9 cellular contexts compared by ENCODE assay signal in the genomic region with DNA sequence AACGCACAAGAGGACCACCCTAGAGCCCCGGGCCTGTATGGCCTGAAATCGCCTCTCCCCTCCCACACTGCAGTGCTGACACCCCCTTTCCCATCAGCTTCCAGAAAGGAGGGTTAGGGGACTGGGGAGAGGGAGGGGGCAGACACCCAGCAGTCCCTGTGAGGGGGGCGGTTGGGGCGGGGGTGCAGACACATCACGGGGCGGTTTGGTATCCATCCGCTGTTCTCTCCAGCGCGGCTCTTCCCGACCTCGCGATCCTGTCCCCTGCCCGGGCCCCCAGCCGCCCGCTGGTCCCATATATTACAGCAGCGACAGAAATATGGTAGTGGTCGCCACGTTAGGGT. TPM values are rescaled to one million over a fixed set of nuclear protein-coding genes. Genes with fewer than 3 reads are reported as not detected.
A peak's percentile ranks its signal among the peaks of the same experiment; 100 is the strongest.
DNase-seq lines count a peak whose midpoint lies in the region; ATAC-seq and TF ChIP-seq lines count a peak whose summit lies in the region.
"Had no signal": no experiment of that assay in that cellular context is flagged by ENCODE, and none has a peak within 500 bp of the region (broad histone marks: within the 10 kb centered on the region; RNA-seq: fewer than 3 reads in every experiment).

No MANE protein-coding gene starts in this region.

- H3K18ac ChIP-seq in mesendoderm (ENCODE audit: low read length), result no peak overlapping the region

- no peaks in the 10 kb centered on the region for H3K79me2 ChIP-seq in mesendoderm (ENCODE audit: control insufficient read depth, insufficient read depth, low read length)

- H3K27ac ChIP-seq in colonic mucosa (no peak overlapping the region), mesendoderm (ENCODE audit: low read depth, low read length) (no peak overlapping the region), tibial artery (peak overlapping the region; percentile 86 to 88)

- H3K36me3 Mint-ChIP-seq in activated T-cell treated with anti-CD3 and anti-CD28 coated beads, Interleukin-2, amount 50 U/mL, for 24 hours (ENCODE audit: low read depth), result no peaks in the 10 kb centered on the region
- no peaks in the 10 kb centered on the region for H3K36me3 Mint-ChIP-seq in activated T-helper 1 cell treated with anti-CD3 and anti-CD28 coated beads, Interleukin-12 subunit alpha, Interleukin-12 subunit beta, Interleukin-2, Interleukin-4 antibody, amounts not matched to agents 30 ng/mL and 10 ng/mL and 1 ng/mL, durations not matched to agents 14 hours and 24 hours and 36 hours (ENCODE audit: low read depth)

- no CpG with 5 or more reads among the region's 19 CpGs for whole genome bisulfite sequencing in mesendoderm (ENCODE audit: extremely low coverage, insufficient coverage, low lambda C conversion rate)

- no peak overlapping the region for H3K27ac Mint-ChIP-seq in activated T-cell treated with anti-CD3 and anti-CD28 coated beads, Interleukin-2, amount 50 U/mL, for 24 hours
- H3K27ac Mint-ChIP-seq in activated T-helper 1 cell treated with anti-CD3 and anti-CD28 coated beads, Interleukin-12 subunit alpha, Interleukin-12 subunit beta, Interleukin-2, Interleukin-4 antibody, amounts not matched to agents 30 ng/mL and 10 ng/mL and 1 ng/mL, durations not matched to agents 14 hours and 24 hours and 36 hours, result no peak overlapping the region

- no peak overlapping the region for H4K5ac ChIP-seq in mesendoderm (ENCODE audit: low read length)

- H3K9ac ChIP-seq in colonic mucosa (ENCODE audit: low read depth in 2 of 2, low read length in 2 of 2) (peak overlapping the region in 1 of 2 donors; percentile 60), mesendoderm (ENCODE audit: low read length) (peak overlapping the region; percentile 27)

- peaks cover 18% of the 10 kb centered on the region for H3K4me1 Mint-ChIP-seq in activated T-cell treated with anti-CD3 and anti-CD28 coated beads, Interleukin-2, amount 50 U/mL, for 24 hours (ENCODE audit: low read depth)
- H3K4me1 Mint-ChIP-seq in activated T-helper 1 cell treated with anti-CD3 and anti-CD28 coated beads, Interleukin-12 subunit alpha, Interleukin-12 subunit beta, Interleukin-2, Interleukin-4 antibody, amounts not matched to agents 30 ng/mL and 10 ng/mL and 1 ng/mL, durations not matched to agents 14 hours and 24 hours and 36 hours (ENCODE audit: low read depth), result no peaks in the 10 kb centered on the region

- no peak for DNase-seq in activated T-cell treated with anti-CD3 and anti-CD28 coated beads, Interleukin-2, amount 50 U/mL, for 24 hours
- DNase-seq in activated T-cell treated with anti-CD3 and anti-CD28 coated beads, Interleukin-2, amount 50 U/mL, for 1 hour, result no peak
- no peak for DNase-seq in colonic mucosa
- DNase-seq in mesendoderm, result no peak
- no peak for DNase-seq in tibial artery
- DNase-seq in NCI-H1930 (lab: John Stamatoyannopoulos, UW), result no peak
- no peak for DNase-seq in activated T-helper 1 cell treated with anti-CD3 and anti-CD28 coated beads, Interleukin-12 subunit alpha, Interleukin-12 subunit beta, Interleukin-2, Interleukin-4 antibody, amounts not matched to agents 30 ng/mL and 10 ng/mL and 1 ng/mL, durations not matched to agents 14 hours and 24 hours and 36 hours (ENCODE audit: low spot score)
- DNase-seq: NCI-H524 treated with DMSO at 0.1 percent for 48 hours had no signal

- ATAC-seq in HG03139 (IDR thresholded peaks at IDR 0.05; ENCODE audit: unreplicated experiment), result no peak

- no peak overlapping the region for H2BK15ac ChIP-seq in mesendoderm (replicated peaks; ENCODE audit: low read depth)

- no peak overlapping the region for H2BK5ac ChIP-seq in mesendoderm (ENCODE audit: low read length)

- H3K4ac ChIP-seq in mesendoderm (ENCODE audit: low read depth, low read length), result no peak overlapping the region

- no peaks in the 10 kb centered on the region for H3K9me3 Mint-ChIP-seq in activated T-cell treated with anti-CD3 and anti-CD28 coated beads, Interleukin-2, amount 50 U/mL, for 24 hours
- no peaks in the 10 kb centered on the region for H3K9me3 Mint-ChIP-seq in activated T-helper 1 cell treated with anti-CD3 and anti-CD28 coated beads, Interleukin-12 subunit alpha, Interleukin-12 subunit beta, Interleukin-2, Interleukin-4 antibody, amounts not matched to agents 30 ng/mL and 10 ng/mL and 1 ng/mL, durations not matched to agents 14 hours and 24 hours and 36 hours

- H3K4me1 ChIP-seq in colonic mucosa (no peaks in the 10 kb centered on the region), mesendoderm (ENCODE audit: control insufficient read depth, low read depth, low read length) (no peaks in the 10 kb centered on the region), tibial artery (peaks cover 0 to 5% (median 0%) of the 10 kb centered on the region in 4 donors)

- H3K4me3 ChIP-seq in colonic mucosa, result peak overlapping the region; percentile 59
- no peak overlapping the region for H3K4me3 ChIP-seq in mesendoderm (ENCODE audit: low read length)
- peak overlapping the region; percentile 65 to 75 for H3K4me3 ChIP-seq in tibial artery

- peaks cover 12% of the 10 kb centered on the region for H3K27me3 ChIP-seq in colonic mucosa
- H3K27me3 ChIP-seq in mesendoderm (ENCODE audit: insufficient read depth, low read length, poor library complexity), result no peaks in the 10 kb centered on the region
- H3K27me3 ChIP-seq in tibial artery, result no peaks in the 10 kb centered on the region

- H3K4me3 Mint-ChIP-seq in activated T-cell treated with anti-CD3 and anti-CD28 coated beads, Interleukin-2, amount 50 U/mL, for 24 hours, result peak overlapping the region; percentile 77
- H3K4me3 Mint-ChIP-seq in activated T-helper 1 cell treated with anti-CD3 and anti-CD28 coated beads, Interleukin-12 subunit alpha, Interleukin-12 subunit beta, Interleukin-2, Interleukin-4 antibody, amounts not matched to agents 30 ng/mL and 10 ng/mL and 1 ng/mL, durations not matched to agents 14 hours and 24 hours and 36 hours, result no peak overlapping the region

- H3K4me2 ChIP-seq in mesendoderm (ENCODE audit: low read length), result no peak overlapping the region

- no peaks in the 10 kb centered on the region for H3K79me1 ChIP-seq in mesendoderm (ENCODE audit: low read length)

- H2BK120ac ChIP-seq in mesendoderm (ENCODE audit: low read depth, low read length), result no peak overlapping the region

- no peak overlapping the region for H4K8ac ChIP-seq in mesendoderm (ENCODE audit: low read depth, low read length)

- peak overlapping the region; percentile 79 for H3K56ac ChIP-seq in mesendoderm (ENCODE audit: low read length)

- H3K9me3 ChIP-seq in colonic mucosa (no peaks in the 10 kb centered on the region), tibial artery (no peaks in the 10 kb centered on the region)

- H3K36me3 ChIP-seq in colonic mucosa, result no peaks in the 10 kb centered on the region
- H3K36me3 ChIP-seq in mesendoderm (ENCODE audit: control insufficient read depth, insufficient read depth, low read length), result no peaks in the 10 kb centered on the region
- no peaks in the 10 kb centered on the region for H3K36me3 ChIP-seq in tibial artery

- TF ChIP-seq CTCF in colonic mucosa (IDR thresholded peaks at IDR 0.05), result no peak
- no peak for TF ChIP-seq CTCF in tibial artery (IDR thresholded peaks at IDR 0.05)

- H3K23ac ChIP-seq in mesendoderm (ENCODE audit: low read length), result no peak overlapping the region

- peaks cover 44% of the 10 kb centered on the region for H3K27me3 Mint-ChIP-seq in activated T-cell treated with anti-CD3 and anti-CD28 coated beads, Interleukin-2, amount 50 U/mL, for 24 hours
- peaks cover 30% of the 10 kb centered on the region for H3K27me3 Mint-ChIP-seq in activated T-helper 1 cell treated with anti-CD3 and anti-CD28 coated beads, Interleukin-12 subunit alpha, Interleukin-12 subunit beta, Interleukin-2, Interleukin-4 antibody, amounts not matched to agents 30 ng/mL and 10 ng/mL and 1 ng/mL, durations not matched to agents 14 hours and 24 hours and 36 hours (ENCODE audit: insufficient read depth)

- intact Hi-C loops in colonic mucosa (cut with DNase I), result no loop called here
- intact Hi-C loops in tibial artery (cut with DNase I; ENCODE audit: low total_unique reads), result no loop called here
- intact Hi-C loops in activated T-helper 1 cell treated with anti-CD3 and anti-CD28 coated beads, Interleukin-12 subunit alpha, Interleukin-12 subunit beta, Interleukin-2, Interleukin-4 antibody, amounts not matched to agents 30 ng/mL and 10 ng/mL and 1 ng/mL, durations not matched to agents 14 hours and 24 hours and 36 hours (cut with micrococcal nuclease), result no loop called here

- no peak overlapping the region for H2AK5ac ChIP-seq in mesendoderm (ENCODE audit: low read length)

RNA-seq across cellular contexts. Expression of a gene that starts 0.4 kb away (rescaled TPM):
- 1 to 10 TPM; 2.2 to 4.6 TPM for total RNA-seq in colonic mucosa
- 11.5 TPM for polyA plus RNA-seq in mesendoderm (2013, experiment 1 of 2)
- polyA plus RNA-seq in mesendoderm (2013, experiment 2 of 2), result 11.4 TPM
- total RNA-seq in activated T-helper 1 cell treated with anti-CD3 and anti-CD28 coated beads, Interleukin-12 subunit alpha, Interleukin-12 subunit beta, Interleukin-2, Interleukin-4 antibody, amounts not matched to agents 30 ng/mL and 10 ng/mL and 1 ng/mL, durations not matched to agents 14 hours and 24 hours and 36 hours, result 0.10 and 0.15 TPM in 2 replicates

RNA-seq across cellular contexts. Expression of a gene that starts 8.7 kb away (rescaled TPM):
- total RNA-seq in colonic mucosa, result 1 to 10 TPM; 3.7 to 4.0 TPM
- polyA plus RNA-seq in mesendoderm (2013, experiment 1 of 2), result 12.4 TPM
- polyA plus RNA-seq in mesendoderm (2013, experiment 2 of 2), result 12.3 TPM
- 0.65 and 0.88 TPM in 2 replicates for total RNA-seq in activated T-helper 1 cell treated with anti-CD3 and anti-CD28 coated beads, Interleukin-12 subunit alpha, Interleukin-12 subunit beta, Interleukin-2, Interleukin-4 antibody, amounts not matched to agents 30 ng/mL and 10 ng/mL and 1 ng/mL, durations not matched to agents 14 hours and 24 hours and 36 hours

Comparison
In these comparisons a context has a peak if more than half of its experiments do, and no peak if none do; other contexts are left out.
1. H3K27ac ChIP-seq: peak in tibial artery (2 of 2); none in colonic mucosa (single experiment) and mesendoderm (single experiment).